22 cellular contexts compared by ENCODE assay signal in the genomic region with DNA sequence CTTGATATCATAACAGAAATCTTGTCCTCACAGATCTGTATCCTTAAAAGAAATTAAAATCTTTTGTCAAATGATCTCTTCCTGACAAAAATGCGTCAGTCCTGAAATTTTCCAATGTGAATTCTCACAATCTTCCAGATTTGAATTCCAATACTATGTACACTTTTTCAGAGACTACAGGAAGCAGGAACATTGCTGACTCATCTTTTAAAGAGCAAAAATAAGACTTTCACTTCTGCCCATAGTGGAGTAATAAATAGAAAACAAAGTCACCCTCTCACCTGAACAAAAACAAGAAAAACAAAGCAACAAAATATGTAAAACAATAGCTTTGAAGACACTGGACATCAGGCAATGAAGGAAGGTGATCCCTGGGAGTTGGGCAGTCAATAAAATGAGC.
"Had no signal": no experiment of that assay in that cellular context is flagged by ENCODE, and none has a peak within 500 bp of the region (broad histone marks: within the 10 kb centered on the region; RNA-seq: fewer than 3 reads in every experiment).

No MANE protein-coding gene starts in this region.

- H3K9me3 ChIP-seq: pancreas, testis, upper lobe of right lung, vagina had no signal

- H3K27ac Mint-ChIP-seq: dendritic cell treated with granulocyte-macrophage colony-stimulating factor and Interleukin-4, amounts not matched to agents 40 ng/mL and 50 ng/mL, for 4 days; memory B cell; natural killer cell treated with Interleukin-12 subunit alpha and Interleukin-12 subunit beta and Interleukin-15 and Interleukin-18, amount 100 ng/mL, for 72 hours; progenitor cell of endocrine pancreas had no signal

- H3K4me3 Mint-ChIP-seq: dendritic cell treated with granulocyte-macrophage colony-stimulating factor and Interleukin-4, amounts not matched to agents 40 ng/mL and 50 ng/mL, for 4 days; memory B cell; natural killer cell treated with Interleukin-12 subunit alpha and Interleukin-12 subunit beta and Interleukin-15 and Interleukin-18, amount 100 ng/mL, for 72 hours had no signal

- H3K27me3 ChIP-seq: esophagus squamous epithelium, heart left ventricle, pancreas, testis, tibial nerve, upper lobe of right lung, vagina had no signal

- H3K4me1 ChIP-seq: esophagus squamous epithelium, heart left ventricle, left ventricle myocardium inferior, lower lobe of right lung, pancreas, testis, tibial nerve, upper lobe of right lung, vagina had no signal

- H3K36me3 ChIP-seq: esophagus squamous epithelium, heart left ventricle, left ventricle myocardium inferior, lower lobe of right lung, pancreas, tibial nerve, upper lobe of right lung, vagina had no signal

- H3K27me3 Mint-ChIP-seq: dendritic cell treated with granulocyte-macrophage colony-stimulating factor and Interleukin-4, amounts not matched to agents 40 ng/mL and 50 ng/mL, for 4 days; natural killer cell treated with Interleukin-12 subunit alpha and Interleukin-12 subunit beta and Interleukin-15 and Interleukin-18, amount 100 ng/mL, for 72 hours; progenitor cell of endocrine pancreas had no signal

- H3K4me1 Mint-ChIP-seq: memory B cell had no signal

- DNase-seq: esophagus squamous epithelium; heart left ventricle; hippocampal formation; islet precursor cell; left cardiac atrium; left ventricle myocardium inferior; lower lobe of right lung; midbrain; occipital lobe; pancreas; right cardiac atrium; stimulated activated CD4-positive, alpha-beta T cell treated with anti-CD3 and anti-CD28 coated beads, Interleukin-2, amount 100 ng/mL, for 48 hours; stimulated activated naive CD8-positive, alpha-beta T cell treated with anti-CD3 and anti-CD28 coated beads, Interleukin-15, Interleukin-2, amounts not matched to agents 100 U/mL and 50 U/mL, for 24 hours; testis; upper lobe of right lung had no signal

- ATAC-seq: heart left ventricle; left cardiac atrium; lower lobe of right lung; natural killer cell treated with Interleukin-12 subunit alpha and Interleukin-12 subunit beta and Interleukin-15 and Interleukin-18, amount 100 ng/mL, for 72 hours; pancreas; right cardiac atrium; stimulated activated naive CD8-positive, alpha-beta T cell treated with anti-CD3 and anti-CD28 coated beads, Interleukin-15, Interleukin-2, amounts not matched to agents 100 U/mL and 50 U/mL, for 24 hours; upper lobe of right lung had no signal

- H3K36me3 Mint-ChIP-seq: memory B cell had no signal

- H3K27ac ChIP-seq: esophagus squamous epithelium, heart left ventricle, left ventricle myocardium inferior, lower lobe of right lung, pancreas, testis, tibial nerve, upper lobe of right lung, vagina had no signal

- H3K4me3 ChIP-seq: esophagus squamous epithelium, heart left ventricle, left ventricle myocardium inferior, lower lobe of right lung, pancreas, smooth muscle cell, testis, tibial nerve, upper lobe of right lung, vagina had no signal
